Comparison of ENCODE assay signal across 9 cellular contexts in genomic region chr22:44024288-44024908, GRCh38. TPM values are rescaled to one million over a fixed set of nuclear protein-coding genes. Genes with fewer than 3 reads are reported as not detected.
A peak's percentile ranks its signal among the peaks of the same experiment; 100 is the strongest.
DNase-seq lines count a peak whose midpoint lies in the region; ATAC-seq and TF ChIP-seq lines count a peak whose summit lies in the region.
"Had no signal": no experiment of that assay in that cellular context is flagged by ENCODE, and none has a peak within 500 bp of the region (broad histone marks: within the 10 kb centered on the region; RNA-seq: fewer than 3 reads in every experiment).

PARVB (plus strand) TSS chr22:44024302; CDS start chr22:44024340, 38 bp downstream.

- no TSS peak for BruUV-seq in Calu3 (replicated peaks; lab: Mats Ljungman, UMichigan)

- no peaks in the 10 kb centered on the region for H3K36me3 ChIP-seq in HUES6 (ENCODE audit: control insufficient read depth, insufficient read depth, low read length)
- H3K36me3 ChIP-seq in osteoblast (ENCODE audit: insufficient read depth, low read length) = no peaks in the 10 kb centered on the region

- peak within 1 kb of the TSS; percentile 66 for H3K27ac Mint-ChIP-seq in Calu3 (ENCODE audit: unreplicated experiment)

- peaks cover 17% of the 10 kb centered on the region for H3K4me1 Mint-ChIP-seq in Calu3 (ENCODE audit: low read depth, unreplicated experiment)

- H3K27ac ChIP-seq in HUES6 (ENCODE audit: low read depth, low read length) (no peak within 1 kb of the TSS), osteoblast (ENCODE audit: low read depth, low read length) (peak within 1 kb of the TSS; percentile 87)
- H3K27ac ChIP-seq: SK-N-MC had no signal

- H3K4me3 Mint-ChIP-seq in Calu3 (ENCODE audit: low read depth, unreplicated experiment) = peak within 1 kb of the TSS; percentile 81

- peaks cover 50% of the 10 kb centered on the region for H3K79me2 ChIP-seq in osteoblast (ENCODE audit: insufficient read depth, low read length)

- no peak for ATAC-seq in GM18520 (IDR thresholded peaks at IDR 0.05; ENCODE audit: unreplicated experiment)

- no peaks in the 10 kb centered on the region for H3K9me3 Mint-ChIP-seq in Calu3 (ENCODE audit: low read depth, unreplicated experiment)

- H4K20me1 ChIP-seq in osteoblast (ENCODE audit: insufficient read depth, low read length) = peaks cover 2% of the 10 kb centered on the region

- H3K9me3 ChIP-seq in HUES6 (ENCODE audit: control insufficient read depth, insufficient read depth, low read depth, low read length) (no peaks in the 10 kb centered on the region), osteoblast (ENCODE audit: low read depth, low read length) (no peaks in the 10 kb centered on the region)

- H3K4me3 ChIP-seq in HUES6 (ENCODE audit: low read depth, low read length) (peak within 1 kb of the TSS; percentile 64), osteoblast (ENCODE audit: insufficient read depth, low read length) (peak within 1 kb of the TSS; percentile 80)
- H3K4me3 ChIP-seq: SK-N-MC had no signal

- peak within 1 kb of the TSS; percentile 92 for H3K4me2 ChIP-seq in osteoblast (ENCODE audit: insufficient read depth, low read length)

- intact Hi-C loops in Calu3 (cut with micrococcal nuclease; ENCODE audit: unreplicated experiment) = no loop called here

- H3K27me3 ChIP-seq in HUES6 (ENCODE audit: control insufficient read depth, insufficient read depth, low read length) (no peaks in the 10 kb centered on the region; the same call in 1 of the 2 replicates), osteoblast (ENCODE audit: insufficient read depth, low read length) (no peaks in the 10 kb centered on the region)

- H3K4me1 ChIP-seq in HUES6 (ENCODE audit: control insufficient read depth, insufficient read depth, low read length) (peaks cover 28% of the 10 kb centered on the region), osteoblast (ENCODE audit: insufficient read depth, low read length) (peaks cover 23% of the 10 kb centered on the region)

- DNase-seq in Calu3 = peak; percentile 15
- peak; percentile 45 to 54 for DNase-seq in activated T-cell treated with anti-CD3 and anti-CD28 coated beads, Interleukin-2, amount 50 U/mL, for 48 hours
- peak; percentile 24 for DNase-seq in germinal center (ENCODE audit: low spot score)
- DNase-seq in osteoblast (ENCODE audit: insufficient read length, low spot score, missing footprints) = peak; percentile 92
- DNase-seq in SKM-1 (lab: John Stamatoyannopoulos, UW; ENCODE audit: unreplicated experiment) = no peak
- no peak for DNase-seq in T-helper 9 cell

- TF ChIP-seq CTCF in Calu3 (IDR thresholded peaks at IDR 0.05; ENCODE audit: unreplicated experiment) = no peak
- TF ChIP-seq CTCF in osteoblast (IDR thresholded peaks at IDR 0.05; ENCODE audit: extremely low read depth, low read depth, low read length) = no peak

- no peaks in the 10 kb centered on the region for H3K27me3 Mint-ChIP-seq in Calu3 (ENCODE audit: unreplicated experiment)

- H2AFZ ChIP-seq in osteoblast (ENCODE audit: low read length) = peak within 1 kb of the TSS; percentile 96

- H3K36me3 Mint-ChIP-seq in Calu3 (ENCODE audit: insufficient read depth, unreplicated experiment) = peaks cover 7% of the 10 kb centered on the region

- CTCF ChIA-PET in Calu3 (lab: Charles Lee) = interaction anchor here (0.9 kb wide), 1 partner anchor 57 kb away, joined by 4 read pairs; no protein-coding TSS in a partner anchor

- H3K9ac ChIP-seq in HUES6 (ENCODE audit: low read length) = peak within 1 kb of the TSS; percentile 80

RNA-seq across cellular contexts. Expression of gene PARVB, which starts in this region (rescaled TPM):
- total RNA-seq in Calu3 (2022) = 11.1 and 15.6 TPM in 2 replicates
- 24.5 and 29.3 TPM in 2 replicates for total RNA-seq in osteoblast

Comparison
In these comparisons a context has a peak if more than half of its experiments do, and no peak if none do; other contexts are left out.
1. DNase-seq: peak in Calu3 (single experiment), activated T-cell treated with anti-CD3 and anti-CD28 coated beads, Interleukin-2, amount 50 U/mL, for 48 hours (2 of 2), germinal center (single experiment) and osteoblast (single experiment); none in SKM-1 (single experiment) and T-helper 9 cell (single experiment).